Comparison of ENCODE assay signal across 8 cellular contexts in the genomic region with DNA sequence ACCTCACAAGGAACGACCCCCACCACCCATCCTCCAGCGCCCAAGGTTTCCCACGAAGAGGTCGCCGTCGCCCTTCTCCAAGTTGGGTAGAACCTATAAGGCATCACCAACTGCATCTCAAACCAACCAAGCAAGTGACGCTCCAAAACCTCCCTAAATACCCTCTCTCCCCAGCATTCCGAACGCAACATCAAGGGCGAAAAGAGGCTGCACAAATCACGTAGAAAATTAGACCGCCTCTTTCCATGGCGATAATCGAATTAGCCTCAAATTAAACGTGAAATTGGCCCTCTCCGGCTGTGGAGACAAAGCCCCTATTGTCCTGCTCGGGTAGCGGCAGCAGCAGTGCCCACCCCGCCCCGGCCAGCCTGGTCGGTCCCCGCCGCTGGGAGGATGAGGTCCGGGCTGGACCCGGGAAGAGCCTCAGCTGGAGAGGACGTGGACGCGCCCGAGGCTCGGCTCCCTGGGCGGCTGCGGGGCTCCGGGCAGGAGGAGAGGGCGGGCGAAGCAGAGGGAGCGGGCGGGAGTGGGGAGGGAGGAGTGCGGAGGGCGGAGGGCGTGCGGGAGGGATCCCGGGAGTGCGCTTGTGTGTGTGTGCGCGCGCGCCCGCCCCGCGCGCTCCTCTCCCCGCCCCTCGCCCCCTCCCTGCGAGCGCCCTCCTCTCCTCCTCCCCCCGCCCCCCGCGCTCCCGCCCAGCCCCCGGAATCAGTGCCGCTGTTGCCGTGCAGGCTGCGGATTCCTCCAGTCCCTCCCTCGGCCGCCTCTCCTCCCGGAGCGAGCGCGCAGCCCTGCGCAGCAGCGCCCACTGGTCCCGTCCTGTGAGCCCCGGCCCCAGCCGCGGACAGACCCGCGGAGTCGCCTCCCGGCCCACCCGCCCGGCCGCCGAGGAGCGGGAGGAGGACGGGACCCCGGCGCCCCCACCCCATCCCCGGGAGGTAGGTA. TPM values are rescaled to one million over a fixed set of nuclear protein-coding genes. Genes with fewer than 3 reads are reported as not detected.
DNase-seq lines count a peak whose midpoint lies in the region; ATAC-seq and TF ChIP-seq lines count a peak whose summit lies in the region.

A gene (plus strand): TSS at position 744 of the 942 bp plus-strand sequence. CDS start 70,092 bp downstream, outside the sequence.

- H3K27me3 Mint-ChIP-seq in H9 (ENCODE audit: low read depth), result peaks cover 36% of the 10 kb centered on the region
- H3K27me3 Mint-ChIP-seq in activated CD8-positive, alpha-beta T cell treated with anti-CD3 and anti-CD28 coated beads for 36 hours, result peaks cover 39% of the 10 kb centered on the region

- no peaks in the 10 kb centered on the region for H4K20me1 ChIP-seq in H9 (ENCODE audit: control insufficient read depth, insufficient read depth, insufficient read length)

- H3K4me3 Mint-ChIP-seq in H9, result peak within 1 kb of the TSS; percentile 84 to 94
- H3K4me3 Mint-ChIP-seq in activated CD8-positive, alpha-beta T cell treated with anti-CD3 and anti-CD28 coated beads for 36 hours, result peak within 1 kb of the TSS; percentile 75

- H3K4me1 ChIP-seq in H9 (ENCODE audit: insufficient read depth, low read length) (no peaks in the 10 kb centered on the region), mesendoderm (ENCODE audit: control insufficient read depth, low read depth, low read length) (no peaks in the 10 kb centered on the region)

- peaks cover 21% of the 10 kb centered on the region for H3K23me2 ChIP-seq in H9 (ENCODE audit: insufficient read length, low read depth, low read length, poor library complexity, severe bottlenecking)

- H3K79me2 ChIP-seq in H9 (ENCODE audit: insufficient read depth, low read length) (no peaks in the 10 kb centered on the region), mesendoderm (ENCODE audit: control insufficient read depth, insufficient read depth, low read length) (peaks cover 7% of the 10 kb centered on the region)

- peak within 1 kb of the TSS in 1 of 3 experiments; percentile 17; a peak in 1 of 7 replicates for H3K27ac Mint-ChIP-seq in H9
- H3K27ac Mint-ChIP-seq in activated CD8-positive, alpha-beta T cell treated with anti-CD3 and anti-CD28 coated beads for 36 hours, result no peak within 1 kb of the TSS

- no peak within 1 kb of the TSS for H2BK120ac ChIP-seq in H9 (ENCODE audit: low read depth, low read length, poor library complexity, severe bottlenecking)
- no peak within 1 kb of the TSS for H2BK120ac ChIP-seq in mesendoderm (ENCODE audit: low read depth, low read length)

- no peak within 1 kb of the TSS for H3T11ph ChIP-seq in H9 (ENCODE audit: low read length)

- peak within 1 kb of the TSS; percentile 8; the same call in 1 of the 2 replicates for H3K14ac ChIP-seq in H9 (ENCODE audit: insufficient read depth, low read length)

- no peaks in the 10 kb centered on the region; a peak in 1 of 5 replicates for H3K9me3 Mint-ChIP-seq in H9
- H3K9me3 Mint-ChIP-seq in activated CD8-positive, alpha-beta T cell treated with anti-CD3 and anti-CD28 coated beads for 36 hours, result no peaks in the 10 kb centered on the region

- DNase-seq in DMS53 (lab: John Stamatoyannopoulos, UW), result peak; percentile 95
- DNase-seq in H9, result peak; percentile 91
- peak; percentile 77 for DNase-seq in NCI-H2171 treated with DMSO at 0.1 percent for 48 hours (lab: John Stamatoyannopoulos, UW)
- peak; percentile 37 for DNase-seq in activated CD8-positive, alpha-beta T cell treated with anti-CD3 and anti-CD28 coated beads for 36 hours
- peak; percentile 53 for DNase-seq in epithelial cell of esophagus (ENCODE audit: low read depth)
- DNase-seq in mesendoderm, result peak; percentile 93
- peak; percentile 88 for DNase-seq in superior temporal gyrus (ENCODE audit: extremely low spot score)

- H3K4ac ChIP-seq in H9 (ENCODE audit: low read depth, low read length), result no peak within 1 kb of the TSS
- peak within 1 kb of the TSS; percentile 23 for H3K4ac ChIP-seq in mesendoderm (ENCODE audit: low read depth, low read length)

- WGBS in H9 (ENCODE audit: extremely low coverage, insufficient read length, low lambda C conversion rate), result no CpG with 5 or more reads among the region's 88 CpGs
- no CpG with 5 or more reads among the region's 88 CpGs for WGBS in mesendoderm (ENCODE audit: extremely low coverage, insufficient coverage, low lambda C conversion rate)

- H3K79me1 ChIP-seq in H9 (ENCODE audit: insufficient read depth, low read depth, low read length, poor library complexity, severe bottlenecking) (no peaks in the 10 kb centered on the region), mesendoderm (ENCODE audit: low read length) (peaks cover 5% of the 10 kb centered on the region)

- H3K27ac ChIP-seq in H9 (ENCODE audit: insufficient read length, low read depth, low read length) (no peak within 1 kb of the TSS), mesendoderm (ENCODE audit: low read depth, low read length) (peak within 1 kb of the TSS; percentile 60)

- TF ChIP-seq CTCF in H9 (conservative IDR thresholded peaks at IDR 0.05) (no peak), epithelial cell of esophagus (IDR thresholded peaks at IDR 0.05; ENCODE audit: insufficient read depth, low read depth, low read length, missing control alignments) (no peak)
- no peak for TF ChIP-seq CTCF in activated CD8-positive, alpha-beta T cell treated with anti-CD3 and anti-CD28 coated beads for 36 hours (IDR thresholded peaks at IDR 0.05)

- peaks cover 6 to 21% of the 10 kb centered on the region in 2 experiments for H3K4me1 Mint-ChIP-seq in H9
- peaks cover 16% of the 10 kb centered on the region for H3K4me1 Mint-ChIP-seq in activated CD8-positive, alpha-beta T cell treated with anti-CD3 and anti-CD28 coated beads for 36 hours (ENCODE audit: low read depth)

- H3K18ac ChIP-seq in H9 (ENCODE audit: insufficient read length, low read depth, low read length) (peak within 1 kb of the TSS; percentile 22), mesendoderm (ENCODE audit: low read length) (peak within 1 kb of the TSS; percentile 95)

- intact Hi-C loops in activated CD8-positive, alpha-beta T cell treated with anti-CD3 and anti-CD28 coated beads for 36 hours (cut with micrococcal nuclease), result no loop called here

- H3K56ac ChIP-seq in H9 (ENCODE audit: insufficient read length, low read depth, low read length) (no peak within 1 kb of the TSS), mesendoderm (ENCODE audit: low read length) (peak within 1 kb of the TSS; percentile 94)

- no peaks in the 10 kb centered on the region for H3K36me3 ChIP-seq in mesendoderm (ENCODE audit: control insufficient read depth, insufficient read depth, low read length)

- POLR2A ChIA-PET in activated CD8-positive, alpha-beta T cell treated with anti-CD3 and anti-CD28 coated beads for 36 hours (lab: Charles Lee), result no interaction called here

- H3K9me3 ChIP-seq in H9 (ENCODE audit: control insufficient read depth, low read depth, low read length), result no peaks in the 10 kb centered on the region

- no peaks in the 10 kb centered on the region; a peak in 1 of 7 replicates for H3K36me3 Mint-ChIP-seq in H9 (ENCODE audit: insufficient read depth in 1 of 3, low read depth in 3 of 3)
- no peaks in the 10 kb centered on the region for H3K36me3 Mint-ChIP-seq in activated CD8-positive, alpha-beta T cell treated with anti-CD3 and anti-CD28 coated beads for 36 hours (ENCODE audit: low read depth)

- no peak within 1 kb of the TSS for H2BK5ac ChIP-seq in H9 (ENCODE audit: insufficient read length, low read length)
- no peak within 1 kb of the TSS for H2BK5ac ChIP-seq in mesendoderm (ENCODE audit: low read length)

- H3K9ac ChIP-seq in H9 (ENCODE audit: extremely low read depth, insufficient read length, low read length), result peak within 1 kb of the TSS; percentile 39
- H3K9ac ChIP-seq in mesendoderm (ENCODE audit: low read length), result peak within 1 kb of the TSS; percentile 71

- H3K4me2 ChIP-seq in H9 (ENCODE audit: insufficient read depth, insufficient read length, low read length) (peak within 1 kb of the TSS; percentile 94), mesendoderm (ENCODE audit: low read length) (peak within 1 kb of the TSS; percentile 98)

- no peak within 1 kb of the TSS for H4K8ac ChIP-seq in H9 (replicated peaks; ENCODE audit: insufficient read length, low read depth, low read length)
- no peak within 1 kb of the TSS for H4K8ac ChIP-seq in mesendoderm (ENCODE audit: low read depth, low read length)

- H3K27me3 ChIP-seq in H9 (ENCODE audit: insufficient read depth, low read length) (no peaks in the 10 kb centered on the region), mesendoderm (ENCODE audit: insufficient read depth, low read length, poor library complexity) (no peaks in the 10 kb centered on the region)

- no peak within 1 kb of the TSS for H4K5ac ChIP-seq in H9 (ENCODE audit: insufficient read length, low read depth, low read length)
- no peak within 1 kb of the TSS for H4K5ac ChIP-seq in mesendoderm (ENCODE audit: low read length)

- H3K4me3 ChIP-seq in epithelial cell of esophagus (ENCODE audit: low read length) (peak within 1 kb of the TSS; percentile 39), mesendoderm (ENCODE audit: low read length) (peak within 1 kb of the TSS; percentile 82)

- H4K91ac ChIP-seq in H9 (ENCODE audit: insufficient read length, low read depth, low read length), result no peak within 1 kb of the TSS

- CTCF ChIA-PET in activated CD8-positive, alpha-beta T cell treated with anti-CD3 and anti-CD28 coated beads for 36 hours (lab: Charles Lee), result no interaction called here

- H2AFZ ChIP-seq in H9 (ENCODE audit: low read length), result peak within 1 kb of the TSS; percentile 86

- H2BK15ac ChIP-seq in H9 (ENCODE audit: low read depth, low read length) (no peak within 1 kb of the TSS), mesendoderm (replicated peaks; ENCODE audit: low read depth) (peak within 1 kb of the TSS; percentile 77)

- H3K23ac ChIP-seq in H9 (ENCODE audit: insufficient read length, low read depth, low read length) (no peak within 1 kb of the TSS), mesendoderm (ENCODE audit: low read length) (peak within 1 kb of the TSS; percentile 16)

- H2AK5ac ChIP-seq in H9 (ENCODE audit: insufficient read length, low read length), result no peak within 1 kb of the TSS
- no peak within 1 kb of the TSS for H2AK5ac ChIP-seq in mesendoderm (ENCODE audit: low read length)

- ATAC-seq in activated CD8-positive, alpha-beta T cell treated with anti-CD3 and anti-CD28 coated beads for 36 hours, result peak; percentile 50
- ATAC-seq in GM21717 (IDR thresholded peaks at IDR 0.05; ENCODE audit: unreplicated experiment), result no peak

- no peak within 1 kb of the TSS for H2BK20ac ChIP-seq in H9 (ENCODE audit: low read depth, low read length, poor library complexity, severe bottlenecking)

- H2BK12ac ChIP-seq in H9 (ENCODE audit: insufficient read length, low read depth, low read length), result no peak within 1 kb of the TSS

RNA-seq across cellular contexts. Expression of the gene that starts here (rescaled TPM):
- total RNA-seq in H9 (2021), result 160 and 164 TPM in 2 replicates
- total RNA-seq in activated CD8-positive, alpha-beta T cell treated with anti-CD3 and anti-CD28 coated beads for 36 hours, result 10 to 100 TPM; 91.8 to 91.9 TPM
- 66.2 TPM for polyA plus RNA-seq in mesendoderm (2013, experiment 1 of 2)
- polyA plus RNA-seq in mesendoderm (2013, experiment 2 of 2), result 65.5 TPM

Comparison
In these comparisons a context has a peak if more than half of its experiments do, and no peak if none do; other contexts are left out.
1. DNase-seq: peak in every context shown above with its lines; median percentile 95 in DMS53; 93 in mesendoderm; 91 in H9; 88 in superior temporal gyrus; 77 in NCI-H2171 treated with DMSO at 0.1 percent for 48 hours; 53 in epithelial cell of esophagus; 37 in activated CD8-positive, alpha-beta T cell treated with anti-CD3 and anti-CD28 coated beads for 36 hours.